In genomic region chr19:45862271-45862563, GRCh38 we compare ENCODE assay signal across 8 cellular contexts. TPM values are rescaled to one million over a fixed set of nuclear protein-coding genes. Genes with fewer than 3 reads are reported as not detected.
DNase-seq lines count a peak whose midpoint lies in the region; ATAC-seq and TF ChIP-seq lines count a peak whose summit lies in the region.

No MANE protein-coding gene starts in this region.

- peaks cover 30% of the 10 kb centered on the region for H3K27me3 Mint-ChIP-seq in CD4-positive, CD25-positive, alpha-beta regulatory T cell
- H3K27me3 Mint-ChIP-seq in endothelial cell (ENCODE audit: unreplicated experiment) (peaks cover 13% of the 10 kb centered on the region), neural crest cell (ENCODE audit: low read depth) (peaks cover 47% of the 10 kb centered on the region)

- no peak for TF ChIP-seq POLR2A in erythroblast (IDR thresholded peaks at IDR 0.05; ENCODE audit: low read length)

- no peaks in the 10 kb centered on the region for H3K27me3 ChIP-seq in CD4-positive, CD25-positive, alpha-beta regulatory T cell (ENCODE audit: control insufficient read depth, insufficient read depth, low read length)
- H3K27me3 ChIP-seq in OCI-LY1 (ENCODE audit: insufficient read depth, low read length): no peaks in the 10 kb centered on the region

- H3K36me3 Mint-ChIP-seq in CD4-positive, CD25-positive, alpha-beta regulatory T cell: peaks cover 8% of the 10 kb centered on the region
- H3K36me3 Mint-ChIP-seq in endothelial cell (ENCODE audit: low read depth, unreplicated experiment): peaks cover 16% of the 10 kb centered on the region
- peaks cover 4% of the 10 kb centered on the region for H3K36me3 Mint-ChIP-seq in neural crest cell (ENCODE audit: low read depth)

- peak overlapping the region; percentile 92 to 96 (median 94) for H3K27ac Mint-ChIP-seq in CD4-positive, CD25-positive, alpha-beta regulatory T cell
- H3K27ac Mint-ChIP-seq in endothelial cell (ENCODE audit: unreplicated experiment) (peak overlapping the region; percentile 89), neural crest cell (ENCODE audit: unreplicated experiment) (peak overlapping the region; percentile 96)

- peaks cover 0 to 50% (median 25%) of the 10 kb centered on the region in 4 donors for H3K4me1 Mint-ChIP-seq in CD4-positive, CD25-positive, alpha-beta regulatory T cell
- H3K4me1 Mint-ChIP-seq in endothelial cell (ENCODE audit: unreplicated experiment) (peaks cover 18% of the 10 kb centered on the region), neural crest cell (peaks cover 12% of the 10 kb centered on the region)

- H3K9me2 ChIP-seq in OCI-LY1 (ENCODE audit: low read depth, low read length): no peaks in the 10 kb centered on the region

- no peak for DNase-seq in CD4-positive, CD25-positive, alpha-beta regulatory T cell
- no peak for DNase-seq in endothelial cell (ENCODE audit: low spot score)
- no peak for DNase-seq in neural crest cell (ENCODE audit: low read depth, low spot score)
- no peak for DNase-seq in NCI-H1092 (lab: John Stamatoyannopoulos, UW)
- DNase-seq in erythroblast (lab: John Stamatoyannopoulos, UW): no peak
- DNase-seq in activated CD4-positive, CD25-positive, alpha-beta regulatory T cell treated with anti-CD3 and anti-CD28 coated beads, Interleukin-2, amount 50 U/mL, for 72 hours: no peak

- H4K20me1 ChIP-seq in OCI-LY1 (ENCODE audit: insufficient read depth, low read length): no peaks in the 10 kb centered on the region

- peaks cover 13% of the 10 kb centered on the region; the same call in 1 of the 2 replicates for H3K79me2 ChIP-seq in OCI-LY1 (ENCODE audit: insufficient read depth, low read length)

- peaks cover 16% of the 10 kb centered on the region for H3K36me3 ChIP-seq in CD4-positive, CD25-positive, alpha-beta regulatory T cell (ENCODE audit: control insufficient read depth, insufficient read depth, low read length)
- H3K36me3 ChIP-seq in OCI-LY1 (ENCODE audit: insufficient read depth, low read length): peaks cover 19% of the 10 kb centered on the region

- peak overlapping the region; percentile 94 for H3K4me3 ChIP-seq in CD4-positive, CD25-positive, alpha-beta regulatory T cell (ENCODE audit: low read depth, low read length)
- peak overlapping the region; percentile 94 for H3K4me3 ChIP-seq in OCI-LY1 (ENCODE audit: low read depth, low read length, poor library complexity, severe bottlenecking)

- no peaks in the 10 kb centered on the region for H3K9me3 ChIP-seq in CD4-positive, CD25-positive, alpha-beta regulatory T cell (ENCODE audit: control insufficient read depth in 2 of 2, low read length in 2 of 2)
- H3K9me3 ChIP-seq in OCI-LY1 (ENCODE audit: low read length): no peaks in the 10 kb centered on the region

- H3K9ac ChIP-seq in OCI-LY1 (ENCODE audit: low read length): peak overlapping the region; percentile 90

- H3F3A ChIP-seq in OCI-LY1 (ENCODE audit: insufficient read depth, low read length): 0 out of 2 replicates have a peak, but pooled peaks cover 3% of the 10 kb centered on the region

- peaks cover 25% of the 10 kb centered on the region for H3K4me1 ChIP-seq in CD4-positive, CD25-positive, alpha-beta regulatory T cell (ENCODE audit: control insufficient read depth, insufficient read depth, low read length, poor library complexity, severe bottlenecking)
- peaks cover 32% of the 10 kb centered on the region for H3K4me1 ChIP-seq in OCI-LY1 (ENCODE audit: insufficient read depth, low read length, severe bottlenecking)

- ATAC-seq in CD4-positive, CD25-positive, alpha-beta regulatory T cell (ENCODE audit: low read depth in 2 of 2): no peak
- ATAC-seq in HG02852 (IDR thresholded peaks at IDR 0.05; ENCODE audit: unreplicated experiment): no peak

- peak overlapping the region; percentile 88 for H3K27ac ChIP-seq in CD4-positive, CD25-positive, alpha-beta regulatory T cell (ENCODE audit: insufficient read depth, low read length, poor library complexity, severe bottlenecking)
- peak overlapping the region; percentile 68 for H3K27ac ChIP-seq in OCI-LY1 (ENCODE audit: low read depth, low read length, poor library complexity, severe bottlenecking)

- peak overlapping the region; percentile 98 for H3K4me2 ChIP-seq in OCI-LY1 (ENCODE audit: low read length)

- no peak for TF ChIP-seq CTCF in OCI-LY1 (IDR thresholded peaks at IDR 0.05; ENCODE audit: low read length)
- TF ChIP-seq CTCF in endothelial cell (IDR thresholded peaks at IDR 0.05; ENCODE audit: unreplicated experiment): no peak
- TF ChIP-seq CTCF in neural crest cell (conservative IDR thresholded peaks at IDR 0.05): no peak

- peak overlapping the region; percentile 92 to 98 (median 94) for H3K4me3 Mint-ChIP-seq in CD4-positive, CD25-positive, alpha-beta regulatory T cell
- peak overlapping the region; percentile 97 for H3K4me3 Mint-ChIP-seq in endothelial cell (ENCODE audit: unreplicated experiment)
- peak overlapping the region; percentile 94 for H3K4me3 Mint-ChIP-seq in neural crest cell

- peaks cover 0 to 5% (median 0%) of the 10 kb centered on the region in 7 donors for H3K9me3 Mint-ChIP-seq in CD4-positive, CD25-positive, alpha-beta regulatory T cell
- H3K9me3 Mint-ChIP-seq in endothelial cell (ENCODE audit: unreplicated experiment) (no peaks in the 10 kb centered on the region), neural crest cell (no peaks in the 10 kb centered on the region)

- no peak overlapping the region for H2AFZ ChIP-seq in OCI-LY1 (ENCODE audit: low read length)

RNA-seq across cellular contexts. Expression of gene SYMPK, which starts 0.7 kb away (rescaled TPM):
- 87.6 TPM for total RNA-seq in CD4-positive, CD25-positive, alpha-beta regulatory T cell
- polyA plus RNA-seq in CD4-positive, CD25-positive, alpha-beta regulatory T cell: 10 to 100 TPM in 2 of 4 donors, 1 to 10 TPM in 2; 5.0 to 13.0 (median 8.6) TPM
- total RNA-seq in endothelial cell (ENCODE audit: unreplicated experiment) (70.7 TPM), neural crest cell (105 and 115 TPM in 2 replicates)

RNA-seq across cellular contexts. Expression of gene FOXA3, which starts 1.9 kb away (rescaled TPM):
- not detected for total RNA-seq in CD4-positive, CD25-positive, alpha-beta regulatory T cell
- polyA plus RNA-seq in CD4-positive, CD25-positive, alpha-beta regulatory T cell: not detected
- total RNA-seq in endothelial cell (ENCODE audit: unreplicated experiment) (1.1 TPM), neural crest cell (not detected in 2 replicates)

RNA-seq across cellular contexts. Expression of gene IRF2BP1, which starts 23.7 kb away (rescaled TPM):
- total RNA-seq in CD4-positive, CD25-positive, alpha-beta regulatory T cell: 21.2 TPM
- 1 to 10 TPM; 4.5 to 6.4 (median 5.4) TPM for polyA plus RNA-seq in CD4-positive, CD25-positive, alpha-beta regulatory T cell
- total RNA-seq in endothelial cell (ENCODE audit: unreplicated experiment) (17.6 TPM), neural crest cell (28.6 and 33.1 TPM in 2 replicates)

RNA-seq across cellular contexts. Expression of gene MYPOP, which starts 40.2 kb away (rescaled TPM):
- 8.7 TPM for total RNA-seq in CD4-positive, CD25-positive, alpha-beta regulatory T cell
- under 1 TPM in 3 of 4 donors, not detected in 1; 0.17 to 0.44 (median 0.20) TPM for polyA plus RNA-seq in CD4-positive, CD25-positive, alpha-beta regulatory T cell
- total RNA-seq in endothelial cell (ENCODE audit: unreplicated experiment) (9.0 TPM), neural crest cell (9.1 and 9.6 TPM in 2 replicates)

RNA-seq across cellular contexts. Expression of gene RSPH6A, which starts 47.1 kb away (rescaled TPM):
- 0.20 TPM for total RNA-seq in CD4-positive, CD25-positive, alpha-beta regulatory T cell
- not detected for polyA plus RNA-seq in CD4-positive, CD25-positive, alpha-beta regulatory T cell
- total RNA-seq in endothelial cell (ENCODE audit: unreplicated experiment) (0.28 TPM), neural crest cell (0.32 and 0.44 TPM in 2 replicates)
